16 cellular contexts compared by ENCODE assay signal in the genomic region with DNA sequence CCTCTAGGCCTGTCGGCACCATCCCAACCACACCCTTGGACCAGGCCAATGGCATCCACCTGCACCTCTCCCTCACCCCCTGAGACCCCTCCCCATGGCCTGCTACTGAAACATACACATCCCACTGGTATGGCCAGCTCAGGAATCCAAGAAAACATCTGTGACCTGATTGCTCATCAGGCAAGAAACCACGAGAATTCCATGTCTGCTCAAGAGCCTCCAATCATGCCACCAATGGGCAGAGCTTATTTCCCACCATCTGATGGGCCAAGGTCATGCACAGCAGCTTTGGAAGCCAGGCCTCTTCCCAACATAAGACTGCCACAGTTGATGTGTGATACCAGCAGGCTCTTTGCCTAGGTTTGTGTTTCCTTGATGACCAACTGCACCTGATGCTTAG.
DNase-seq lines count a peak whose midpoint lies in the region; TF ChIP-seq lines count a peak whose summit lies in the region.
"Had no signal": no experiment of that assay in that cellular context is flagged by ENCODE, and none has a peak within 500 bp of the region (broad histone marks: within the 10 kb centered on the region; RNA-seq: fewer than 3 reads in every experiment).

No MANE protein-coding gene starts in this region.

- no peak overlapping the region for H3K27ac ChIP-seq in PC-9

- no peak overlapping the region for H2AFZ ChIP-seq in PC-9

- BruUV-seq in PC-9 (replicated peaks; lab: Mats Ljungman, UMichigan): no TSS peak

- CTCF ChIA-PET in PC-9 (lab: Charles Lee): no interaction called here

- H3K4me1 ChIP-seq in PC-9 (replicated peaks; ENCODE audit: insufficient read depth): no peaks in the 10 kb centered on the region
- H3K4me1 ChIP-seq: Caco-2, HAP-1 had no signal

- no peak overlapping the region for H3K4me3 ChIP-seq in PC-9
- H3K4me3 ChIP-seq: HAP-1 had no signal

- no peaks in the 10 kb centered on the region for H4K20me1 ChIP-seq in PC-9 (ENCODE audit: insufficient read depth)

- H3K36me3 ChIP-seq in PC-9 (ENCODE audit: low read depth): no peaks in the 10 kb centered on the region
- H3K36me3 ChIP-seq: HAP-1 had no signal

- POLR2A ChIA-PET in PC-9 (lab: Charles Lee; ENCODE audit: unreplicated experiment): no interaction called here

- intact Hi-C loops in posterior vena cava (cut with DNase I) (no loop called here), PC-9 (cut with micrococcal nuclease; ENCODE audit: unreplicated experiment) (no loop called here)

- no peaks in the 10 kb centered on the region for H3K9me3 ChIP-seq in PC-9 (ENCODE audit: insufficient read depth, low read depth)
- H3K9me3 ChIP-seq: HAP-1 had no signal

- H3F3A ChIP-seq in PC-9 (ENCODE audit: insufficient read depth, low read depth): no peaks in the 10 kb centered on the region

- H3K9me2 ChIP-seq in PC-9 (ENCODE audit: insufficient read depth): no peaks in the 10 kb centered on the region

- H3K79me2 ChIP-seq in PC-9 (ENCODE audit: low read depth): no peaks in the 10 kb centered on the region

- H3K27me3 ChIP-seq in PC-9 (ENCODE audit: insufficient read depth, low read depth): peaks cover 56% of the 10 kb centered on the region

- no peak for TF ChIP-seq CTCF in PC-9 (conservative IDR thresholded peaks at IDR 0.05)

- no peak overlapping the region for H3K4me2 ChIP-seq in PC-9

- peak; percentile 11 for DNase-seq in EH (ENCODE audit: low read depth)
- peak; percentile 58 for DNase-seq in astrocyte of the hippocampus (ENCODE audit: low read depth, low spot score)
- peak; percentile 81 for DNase-seq in islet precursor cell
- peak; percentile 42 for DNase-seq in posterior vena cava (ENCODE audit: low spot score)
- DNase-seq in OCI-M1 (lab: John Stamatoyannopoulos, UW): no peak
- DNase-seq in PC-9: no peak
- no peak for DNase-seq in stimulated activated CD8-positive, alpha-beta memory T cell treated with anti-CD3 and anti-CD28 coated beads, Interleukin-4, amount 100 ng/mL, for 48 hours
- no peak for DNase-seq in amniotic stem cell (lab: John Stamatoyannopoulos, UW)
- DNase-seq: AML-193; Caco-2; CD4-positive, CD25-positive, alpha-beta regulatory T cell; MV-4-11; NCI-H1417; NCI-H2029; NCI-H748 treated with DMSO at 0.1 percent for 48 hours had no signal

Comparison
In these comparisons a context has a peak if more than half of its experiments do, and no peak if none do; other contexts are left out.
1. DNase-seq: peak in EH (single experiment), astrocyte of the hippocampus (single experiment), islet precursor cell (single experiment) and posterior vena cava (single experiment); none in OCI-M1 (single experiment), PC-9 (0 of 2), stimulated activated CD8-positive, alpha-beta memory T cell treated with anti-CD3 and anti-CD28 coated beads, Interleukin-4, amount 100 ng/mL, for 48 hours (single experiment) and amniotic stem cell (single experiment).